Comparison of ENCODE assay signal across 24 cellular contexts in the genomic region with DNA sequence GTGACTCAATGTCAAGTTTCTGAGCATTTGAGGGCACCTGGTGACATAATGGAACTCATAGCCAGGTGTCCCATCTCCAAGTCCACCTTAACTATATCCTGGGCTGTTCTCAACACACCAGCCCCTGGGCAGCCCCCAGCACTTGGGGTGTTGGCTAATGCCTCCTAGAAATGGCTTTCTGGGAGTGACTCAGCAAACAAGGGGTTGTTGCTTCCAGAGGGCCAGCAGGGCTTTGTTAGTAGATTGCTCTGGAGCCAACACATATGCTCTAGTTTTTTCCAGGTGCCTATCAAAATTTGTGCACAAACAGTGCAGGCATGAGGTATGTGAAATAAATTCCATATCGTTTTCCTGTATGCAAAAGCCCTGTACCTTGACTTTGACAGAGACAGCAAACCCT.
"Had no signal": no experiment of that assay in that cellular context is flagged by ENCODE, and none has a peak within 500 bp of the region (broad histone marks: within the 10 kb centered on the region; RNA-seq: fewer than 3 reads in every experiment).

No MANE protein-coding gene starts in this region.

- DNase-seq: cortex of kidney; dorsolateral prefrontal cortex; effector CD8-positive, alpha-beta T cell; glutamatergic neuron; immature natural killer cell; kidney; left cardiac atrium; left ventricle myocardium inferior; mucosa of descending colon; naive thymus-derived CD8-positive, alpha-beta T cell; posterior cingulate gyrus; sigmoid colon; stimulated activated CD4-positive, alpha-beta T cell treated with anti-CD3 and anti-CD28 coated beads, Interleukin-2, amount 100 ng/mL, for 24 hours; stimulated activated CD4-positive, alpha-beta T cell treated with anti-CD3 and anti-CD28 coated beads, Interleukin-4, amount 100 ng/mL, for 4 hours; stimulated activated naive B cell treated with anti-CD40 and anti-IgM and Interleukin-4, amounts not matched to agents 10 μg/mL and 1 μg/mL and 100 μg/mL, for 72 hours; stimulated activated naive CD8-positive, alpha-beta T cell treated with anti-CD3 and anti-CD28 coated beads, Interleukin-15, amount 100 ng/mL, for 72 hours; testis; transverse colon had no signal

- H3K36me3 Mint-ChIP-seq: immature natural killer cell; naive thymus-derived CD8-positive, alpha-beta T cell; stimulated activated naive B cell treated with anti-CD40 and anti-IgM and Interleukin-4, amounts not matched to agents 10 μg/mL and 1 μg/mL and 100 μg/mL, for 72 hours had no signal

- ATAC-seq: esophagus mucosa; gastroesophageal sphincter; left cardiac atrium; mucosa of descending colon; naive thymus-derived CD8-positive, alpha-beta T cell; stimulated activated naive B cell treated with anti-CD40 and anti-IgM and Interleukin-4, amounts not matched to agents 10 μg/mL and 1 μg/mL and 100 μg/mL, for 72 hours; stimulated activated naive CD8-positive, alpha-beta T cell treated with anti-CD3 and anti-CD28 coated beads, Interleukin-15, amount 100 ng/mL, for 72 hours had no signal

- H3K4me1 Mint-ChIP-seq: immature natural killer cell; naive thymus-derived CD8-positive, alpha-beta T cell; stimulated activated naive B cell treated with anti-CD40 and anti-IgM and Interleukin-4, amounts not matched to agents 10 μg/mL and 1 μg/mL and 100 μg/mL, for 72 hours; stimulated activated naive CD8-positive, alpha-beta T cell treated with anti-CD3 and anti-CD28 coated beads, Interleukin-15, amount 100 ng/mL, for 72 hours had no signal

- H3K4me1 ChIP-seq: gastroesophageal sphincter, sigmoid colon, transverse colon had no signal

- H3K4me3 Mint-ChIP-seq: immature natural killer cell; naive thymus-derived CD8-positive, alpha-beta T cell; stimulated activated naive B cell treated with anti-CD40 and anti-IgM and Interleukin-4, amounts not matched to agents 10 μg/mL and 1 μg/mL and 100 μg/mL, for 72 hours; stimulated activated naive CD8-positive, alpha-beta T cell treated with anti-CD3 and anti-CD28 coated beads, Interleukin-15, amount 100 ng/mL, for 72 hours had no signal

- H3K36me3 ChIP-seq: gastroesophageal sphincter, left ventricle myocardium inferior, neutrophil, right atrium auricular region, sigmoid colon, transverse colon had no signal

- H3K27me3 ChIP-seq: neutrophil, right atrium auricular region, sigmoid colon, testis, transverse colon had no signal

- H3K9me3 ChIP-seq: gastroesophageal sphincter, left ventricle myocardium inferior, mucosa of descending colon, neutrophil, right atrium auricular region, sigmoid colon, testis, transverse colon had no signal

- H3K27ac Mint-ChIP-seq: immature natural killer cell; naive thymus-derived CD8-positive, alpha-beta T cell; stimulated activated naive B cell treated with anti-CD40 and anti-IgM and Interleukin-4, amounts not matched to agents 10 μg/mL and 1 μg/mL and 100 μg/mL, for 72 hours; stimulated activated naive CD8-positive, alpha-beta T cell treated with anti-CD3 and anti-CD28 coated beads, Interleukin-15, amount 100 ng/mL, for 72 hours had no signal

- H3K27ac ChIP-seq: dorsolateral prefrontal cortex, gastroesophageal sphincter, neutrophil, sigmoid colon, testis, transverse colon had no signal

- H3K27me3 Mint-ChIP-seq: stimulated activated naive CD8-positive, alpha-beta T cell treated with anti-CD3 and anti-CD28 coated beads, Interleukin-15, amount 100 ng/mL, for 72 hours had no signal

- H3K4me3 ChIP-seq: dorsolateral prefrontal cortex, gastroesophageal sphincter, left ventricle myocardium inferior, lung, mucosa of descending colon, right atrium auricular region, sigmoid colon, skin epidermis, testis, transverse colon had no signal

- H3K9me3 Mint-ChIP-seq: stimulated activated naive CD8-positive, alpha-beta T cell treated with anti-CD3 and anti-CD28 coated beads, Interleukin-15, amount 100 ng/mL, for 72 hours had no signal
